Comparison of ENCODE assay signal across 33 cellular contexts in genomic region chr5:2715856-2716255, GRCh38. TPM values are rescaled to one million over a fixed set of nuclear protein-coding genes. Genes with fewer than 3 reads are reported as not detected.
"Had no signal": no experiment of that assay in that cellular context is flagged by ENCODE, and none has a peak within 500 bp of the region (broad histone marks: within the 10 kb centered on the region; RNA-seq: fewer than 3 reads in every experiment).

No MANE protein-coding gene starts in this region.

- H3K4me3 Mint-ChIP-seq: activated B cell treated with CpG ODN at 0.5 μM for 24 hours; activated CD8-positive, alpha-beta T cell treated with anti-CD3 and anti-CD28 coated beads for 36 hours; activated naive CD8-positive, alpha-beta T cell treated with anti-CD3 and anti-CD28 coated beads for 36 hours; activated naive CD8-positive, alpha-beta T cell treated with anti-CD3 and anti-CD28 coated beads, Interleukin-2, amount 50 U/mL, for 24 hours; activated T-helper 1 cell treated with anti-CD3 and anti-CD28 coated beads, Interleukin-12 subunit alpha, Interleukin-12 subunit beta, Interleukin-2, Interleukin-4 antibody, amounts not matched to agents 30 ng/mL and 10 ng/mL and 1 ng/mL, durations not matched to agents 14 hours and 24 hours and 36 hours; T-cell; T-helper 1 cell treated with Interleukin-12 subunit alpha and Interleukin-12 subunit beta and Interleukin-4 antibody, amounts not matched to agents 30 μg/mL and 1 μg/mL, for 36 hours had no signal

- H3K36me3 ChIP-seq: adrenal gland, cardiac muscle cell, colonic mucosa, esophagus squamous epithelium, WERI-Rb-1 had no signal

- H3K9me3 ChIP-seq: adrenal gland, body of pancreas, colonic mucosa, esophagus squamous epithelium had no signal

- H3K27ac Mint-ChIP-seq: activated B cell treated with CpG ODN at 0.5 μM for 24 hours; activated CD8-positive, alpha-beta T cell treated with anti-CD3 and anti-CD28 coated beads for 36 hours; activated naive CD8-positive, alpha-beta T cell treated with anti-CD3 and anti-CD28 coated beads for 36 hours; activated naive CD8-positive, alpha-beta T cell treated with anti-CD3 and anti-CD28 coated beads, Interleukin-2, amount 50 U/mL, for 24 hours; activated T-helper 1 cell treated with anti-CD3 and anti-CD28 coated beads, Interleukin-12 subunit alpha, Interleukin-12 subunit beta, Interleukin-2, Interleukin-4 antibody, amounts not matched to agents 30 ng/mL and 10 ng/mL and 1 ng/mL, durations not matched to agents 14 hours and 24 hours and 36 hours; activated T-helper 2 cell treated with anti-CD3 and anti-CD28 coated beads, Interferon-gamma antibody, Interleukin-2, Interleukin-4, amounts not matched to agents 10 μg/mL and 5 μg/mL and 100 μg/mL, durations not matched to agents 14 hours and 24 hours and 36 hours; T-cell; T-helper 1 cell treated with Interleukin-12 subunit alpha and Interleukin-12 subunit beta and Interleukin-4 antibody, amounts not matched to agents 30 μg/mL and 1 μg/mL, for 36 hours had no signal

- H3K4me3 ChIP-seq: adrenal gland, body of pancreas, cardiac muscle cell, colonic mucosa, esophagus squamous epithelium had no signal

- H3K36me3 Mint-ChIP-seq: activated naive CD8-positive, alpha-beta T cell treated with anti-CD3 and anti-CD28 coated beads for 36 hours; T-cell had no signal

- H3K4me1 ChIP-seq: adrenal gland, body of pancreas, colonic mucosa, esophagus squamous epithelium had no signal

- H3K27ac ChIP-seq: adrenal gland, body of pancreas, cardiac muscle cell, colonic mucosa, epithelial cell of prostate, esophagus squamous epithelium, WERI-Rb-1 had no signal

- H3K27me3 ChIP-seq: adrenal gland, body of pancreas, colonic mucosa had no signal

- H3K4me1 Mint-ChIP-seq: activated B cell treated with CpG ODN at 0.5 μM for 24 hours; activated naive CD8-positive, alpha-beta T cell treated with anti-CD3 and anti-CD28 coated beads for 36 hours; activated naive CD8-positive, alpha-beta T cell treated with anti-CD3 and anti-CD28 coated beads, Interleukin-2, amount 50 U/mL, for 24 hours; T-cell had no signal

- H3K27me3 Mint-ChIP-seq: activated B cell treated with CpG ODN at 0.5 μM for 24 hours; activated CD8-positive, alpha-beta T cell treated with anti-CD3 and anti-CD28 coated beads for 36 hours had no signal

- H3K9me3 Mint-ChIP-seq: activated B cell treated with CpG ODN at 0.5 μM for 24 hours; activated CD8-positive, alpha-beta T cell treated with anti-CD3 and anti-CD28 coated beads for 36 hours; activated naive CD8-positive, alpha-beta T cell treated with anti-CD3 and anti-CD28 coated beads for 36 hours; activated naive CD8-positive, alpha-beta T cell treated with anti-CD3 and anti-CD28 coated beads, Interleukin-2, amount 50 U/mL, for 24 hours; activated T-helper 1 cell treated with anti-CD3 and anti-CD28 coated beads, Interleukin-12 subunit alpha, Interleukin-12 subunit beta, Interleukin-2, Interleukin-4 antibody, amounts not matched to agents 30 ng/mL and 10 ng/mL and 1 ng/mL, durations not matched to agents 14 hours and 24 hours and 36 hours; activated T-helper 2 cell treated with anti-CD3 and anti-CD28 coated beads, Interferon-gamma antibody, Interleukin-2, Interleukin-4, amounts not matched to agents 10 μg/mL and 5 μg/mL and 100 μg/mL, durations not matched to agents 14 hours and 24 hours and 36 hours; T-helper 1 cell treated with Interleukin-12 subunit alpha and Interleukin-12 subunit beta and Interleukin-4 antibody, amounts not matched to agents 30 μg/mL and 1 μg/mL, for 36 hours had no signal

- DNase-seq: activated B cell treated with CpG ODN at 0.5 μM for 24 hours; activated CD4-positive, alpha-beta T cell treated with anti-CD3 and anti-CD28 coated beads for 48 hours; activated CD4-positive, alpha-beta T cell treated with anti-CD3 and anti-CD28 coated beads, Interleukin-2, amount 50 U/mL, for 1 hour; activated CD4-positive, alpha-beta T cell treated with anti-CD3 and anti-CD28 coated beads, Interleukin-2, amount 50 U/mL, for 48 hours; activated CD8-positive, alpha-beta memory T cell treated with anti-CD3 and anti-CD28 coated beads for 24 hours; activated CD8-positive, alpha-beta memory T cell treated with anti-CD3 and anti-CD28 coated beads, Interleukin-2, amount 50 U/mL, for 4 hours; activated CD8-positive, alpha-beta T cell treated with anti-CD3 and anti-CD28 coated beads for 36 hours; activated effector memory CD4-positive, alpha-beta T cell treated with anti-CD3 and anti-CD28 coated beads, Interleukin-2, amount 50 U/mL, for 16 hours; activated naive CD4-positive, alpha-beta T cell treated with anti-CD3 and anti-CD28 coated beads, Interleukin-2, amount 50 U/mL, for 16 hours; activated naive CD8-positive, alpha-beta T cell treated with anti-CD3 and anti-CD28 coated beads for 36 hours; activated naive CD8-positive, alpha-beta T cell treated with anti-CD3 and anti-CD28 coated beads, Interleukin-2, amount 50 U/mL, for 24 hours; activated T-cell treated with anti-CD3 and anti-CD28 coated beads, Interleukin-2, amount 50 U/mL, for 1 hour; activated T-cell treated with anti-CD3 and anti-CD28 coated beads, Interleukin-2, amount 50 U/mL, for 48 hours; adrenal gland; amygdala; body of pancreas; central memory CD4-positive, alpha-beta T cell; cerebellar nuclear complex; colonic mucosa; effector CD8-positive, alpha-beta T cell; esophagus squamous epithelium; head of caudate nucleus; hippocampal formation; T-cell; T-helper 9 cell; WERI-Rb-1 had no signal

RNA-seq across cellular contexts. Expression of gene IRX2, which starts 35.6 kb away (rescaled TPM):
- total RNA-seq: activated B cell treated with CpG ODN at 0.5 μM for 24 hours; activated CD8-positive, alpha-beta T cell treated with anti-CD3 and anti-CD28 coated beads for 36 hours; activated naive CD8-positive, alpha-beta T cell treated with anti-CD3 and anti-CD28 coated beads for 36 hours; activated T-helper 1 cell treated with anti-CD3 and anti-CD28 coated beads, Interleukin-12 subunit alpha, Interleukin-12 subunit beta, Interleukin-2, Interleukin-4 antibody, amounts not matched to agents 30 ng/mL and 10 ng/mL and 1 ng/mL, durations not matched to agents 14 hours and 24 hours and 36 hours; activated T-helper 2 cell treated with anti-CD3 and anti-CD28 coated beads, Interferon-gamma antibody, Interleukin-2, Interleukin-4, amounts not matched to agents 10 μg/mL and 5 μg/mL and 100 μg/mL, durations not matched to agents 14 hours and 24 hours and 36 hours; endothelial cell of umbilical vein; T-helper 2 cell treated with Interferon-gamma antibody and Interleukin-4, amounts not matched to agents 100 ng/mL and 5 ng/mL, for 36 hours had no signal
- polyA plus RNA-seq: endothelial cell of umbilical vein had no signal
